ENCODE assay signal across 8 cellular contexts in the genomic region with DNA sequence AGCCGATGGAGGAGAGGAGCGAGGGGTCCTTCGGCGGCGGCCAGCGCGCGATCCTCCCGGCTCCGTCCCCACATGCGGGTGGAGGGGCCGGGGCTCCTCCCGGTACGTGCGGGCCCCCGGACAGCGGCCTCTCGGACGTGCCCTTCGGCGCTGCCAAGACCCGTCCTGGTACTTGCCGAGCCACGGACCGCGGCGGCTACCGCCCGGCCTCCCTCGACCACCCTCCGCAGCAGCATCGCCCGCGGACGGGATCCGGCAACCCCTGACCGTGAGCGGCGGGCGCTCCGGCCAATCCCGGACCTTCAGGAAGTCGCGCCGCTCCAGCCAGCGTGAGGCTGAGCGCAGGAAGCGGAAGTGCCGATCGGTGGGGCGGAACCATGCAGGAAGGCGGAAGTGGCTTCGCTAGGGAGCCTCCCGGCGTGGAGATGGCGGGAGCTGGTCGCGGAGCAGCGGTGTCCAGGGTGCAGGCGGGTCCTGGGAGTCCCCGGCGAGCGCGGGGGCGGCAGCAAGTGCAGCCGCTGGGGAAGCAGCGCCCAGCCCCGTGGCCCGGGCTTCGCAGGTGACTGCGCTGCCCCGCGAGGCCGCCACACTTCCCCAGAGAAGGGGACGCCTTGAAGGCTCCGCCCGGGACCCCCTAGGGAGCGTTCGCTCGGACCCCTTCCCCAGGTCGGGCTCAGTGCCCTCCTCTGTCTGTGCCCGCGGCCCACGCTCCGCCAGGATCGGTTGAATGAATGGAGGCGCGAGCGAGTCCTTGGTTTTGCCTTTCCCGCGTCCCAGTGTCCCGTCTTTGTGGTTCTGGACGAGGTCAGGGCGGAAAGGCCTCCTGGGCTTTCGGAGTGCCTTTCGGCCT. TPM values are rescaled to one million over a fixed set of nuclear protein-coding genes. Genes with fewer than 3 reads are reported as not detected.
DNase-seq lines count a peak whose midpoint lies in the region; ATAC-seq and TF ChIP-seq lines count a peak whose summit lies in the region.

A gene with protein sequence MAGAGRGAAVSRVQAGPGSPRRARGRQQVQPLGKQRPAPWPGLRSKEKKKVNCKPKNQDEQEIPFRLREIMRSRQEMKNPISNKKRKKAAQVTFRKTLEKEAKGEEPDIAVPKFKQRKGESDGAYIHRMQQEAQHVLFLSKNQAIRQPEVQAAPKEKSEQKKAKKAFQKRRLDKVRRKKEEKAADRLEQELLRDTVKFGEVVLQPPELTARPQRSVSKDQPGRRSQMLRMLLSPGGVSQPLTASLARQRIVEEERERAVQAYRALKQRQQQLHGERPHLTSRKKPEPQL (plus strand): TSS at position 396 of the 850 bp plus-strand sequence. CDS start 30 bp downstream, at position 426.
A gene (minus strand): TSS at position 264 of the 850 bp plus-strand sequence. CDS start 28 bp downstream, at position 236.

- ATAC-seq in GM21576 (IDR thresholded peaks at IDR 0.05; ENCODE audit: unreplicated experiment), result peak; percentile 90

- DNase-seq in DMS153 (lab: John Stamatoyannopoulos, UW) (peak; percentile 90), OCI-M2 (lab: John Stamatoyannopoulos, UW; ENCODE audit: unreplicated experiment) (peak; percentile 33), activated T-cell treated with anti-CD3 and anti-CD28 coated beads for 4 hours (peak; percentile 84), epithelial cell of proximal tubule (ENCODE audit: low read depth) (peak; percentile 49), mucosa of gallbladder (ENCODE audit: low spot score) (peak; percentile 96)
- peak; percentile 90 for DNase-seq in stimulated activated CD8-positive, alpha-beta memory T cell treated with anti-CD3 and anti-CD28 coated beads, Interleukin-4, amount 100 ng/mL, for 24 hours (ENCODE audit: low read depth)

- peak within 1 kb of the TSS; percentile 96 for H3K4me3 ChIP-seq in epithelial cell of proximal tubule (ENCODE audit: low read depth, low read length)

- TF ChIP-seq EP300 in Ishikawa (IDR thresholded peaks at IDR 0.05; ENCODE audit: borderline replicate concordance), result no peak; the same call in 1 of the 2 replicates

- no peak for TF ChIP-seq RAD21 in Ishikawa (IDR thresholded peaks at IDR 0.05; ENCODE audit: low read depth)

- no peak for TF ChIP-seq CTCF in epithelial cell of proximal tubule (conservative IDR thresholded peaks at IDR 0.05; ENCODE audit: low read depth, low read length)

TF ChIP-seq in Ishikawa, 13 proteins besides CTCF, POLR2A, EP300 and RAD21:
- TF ChIP-seq YY1 (IDR thresholded peaks at IDR 0.05; ENCODE audit: low read depth), result peak; percentile 90
- TF ChIP-seq FOXM1 (IDR thresholded peaks at IDR 0.05; ENCODE audit: borderline replicate concordance, low read depth), result no peak
- peak; percentile 41 for TF ChIP-seq ZBTB7A (IDR thresholded peaks at IDR 0.05; ENCODE audit: low read depth)
- TF ChIP-seq, protein P1, sequence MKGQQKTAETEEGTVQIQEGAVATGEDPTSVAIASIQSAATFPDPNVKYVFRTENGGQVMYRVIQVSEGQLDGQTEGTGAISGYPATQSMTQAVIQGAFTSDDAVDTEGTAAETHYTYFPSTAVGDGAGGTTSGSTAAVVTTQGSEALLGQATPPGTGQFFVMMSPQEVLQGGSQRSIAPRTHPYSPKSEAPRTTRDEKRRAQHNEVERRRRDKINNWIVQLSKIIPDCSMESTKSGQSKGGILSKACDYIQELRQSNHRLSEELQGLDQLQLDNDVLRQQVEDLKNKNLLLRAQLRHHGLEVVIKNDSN (IDR thresholded peaks at IDR 0.05), result no peak
- TF ChIP-seq TAF1 (IDR thresholded peaks at IDR 0.05; ENCODE audit: low read depth), result peak; percentile 98
- TF ChIP-seq CEBPB (IDR thresholded peaks at IDR 0.05), result no peak; the same call in 1 of the 2 replicates
- TF ChIP-seq TCF12 (IDR thresholded peaks at IDR 0.05; ENCODE audit: low read depth), result peak; percentile 65
- TF ChIP-seq TEAD4 (IDR thresholded peaks at IDR 0.05), result peak; percentile 47
- TF ChIP-seq, protein P2, sequence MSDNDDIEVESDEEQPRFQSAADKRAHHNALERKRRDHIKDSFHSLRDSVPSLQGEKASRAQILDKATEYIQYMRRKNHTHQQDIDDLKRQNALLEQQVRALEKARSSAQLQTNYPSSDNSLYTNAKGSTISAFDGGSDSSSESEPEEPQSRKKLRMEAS (IDR thresholded peaks at IDR 0.05), result peak; percentile 92
- TF ChIP-seq NFIC (IDR thresholded peaks at IDR 0.05), result no peak; the same call in 1 of the 2 replicates
- peak; percentile 65; the same call in 1 of the 2 replicates for TF ChIP-seq EGR1 (IDR thresholded peaks at IDR 0.05)

RNA-seq across cellular contexts. Expression of the first gene that starts in this region (rescaled TPM):
- total RNA-seq in epithelial cell of proximal tubule (32.7 and 33.2 TPM in 2 replicates), mucosa of gallbladder (20.3 TPM)

RNA-seq across cellular contexts. Expression of the second gene that starts in this region (rescaled TPM):
- total RNA-seq in epithelial cell of proximal tubule (24.4 and 30.6 TPM in 2 replicates), mucosa of gallbladder (38.4 TPM)

Comparison
In these comparisons a context has a peak if more than half of its experiments do, and no peak if none do; other contexts are left out.
1. Peak in every context shown above with its lines: DNase-seq, ATAC-seq and H3K4me3 ChIP-seq.
2. DNase-seq: peak in every context shown above with its lines; median percentile 96 in mucosa of gallbladder; 90 in DMS153; 90 in stimulated activated CD8-positive, alpha-beta memory T cell treated with anti-CD3 and anti-CD28 coated beads, Interleukin-4, amount 100 ng/mL, for 24 hours; 84 in activated T-cell treated with anti-CD3 and anti-CD28 coated beads for 4 hours; 49 in epithelial cell of proximal tubule; 33 in OCI-M2.